Comparison of ENCODE assay signal across 11 cellular contexts in the genomic region with DNA sequence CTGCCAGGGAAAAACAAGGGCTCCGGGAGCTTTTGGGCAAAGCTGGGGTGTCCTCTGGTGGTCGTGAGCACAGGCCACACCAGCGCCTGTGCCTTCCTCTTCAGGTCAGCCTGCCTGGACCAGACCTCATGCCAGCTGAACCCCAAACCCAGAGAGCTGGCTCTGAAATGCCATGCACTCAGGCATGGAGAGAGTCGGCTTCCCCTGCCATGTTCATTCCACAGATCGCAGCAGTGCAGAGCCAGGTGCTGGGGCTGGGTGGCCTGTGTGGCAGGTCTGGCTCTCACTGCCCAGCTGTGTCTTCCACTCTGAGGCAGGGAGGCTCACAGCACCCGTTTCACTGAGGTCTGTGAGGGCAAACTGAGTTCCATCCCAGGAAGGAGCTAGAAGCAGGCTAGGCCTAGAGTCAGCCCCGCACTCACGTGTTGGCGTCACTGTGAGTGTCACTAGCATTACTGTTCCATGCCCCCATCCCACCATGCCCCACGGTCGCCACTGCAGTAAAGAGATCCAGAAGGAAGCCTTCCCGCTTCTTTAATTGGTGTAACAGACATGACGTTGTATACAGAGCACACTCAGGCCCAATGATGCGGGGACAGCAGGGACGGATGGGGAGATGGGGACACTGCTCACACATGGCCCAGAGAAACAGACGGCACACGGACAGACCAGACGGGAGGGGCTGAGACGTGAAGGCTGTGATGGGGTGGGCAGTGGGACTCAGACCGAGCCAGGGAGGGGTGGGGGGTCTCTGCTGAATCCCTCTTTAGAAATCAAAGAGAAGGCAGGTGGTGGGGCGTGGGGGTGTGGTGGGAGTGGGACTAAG. TPM values are rescaled to one million over a fixed set of nuclear protein-coding genes. Genes with fewer than 3 reads are reported as not detected.
DNase-seq lines count a peak whose midpoint lies in the region; ATAC-seq and TF ChIP-seq lines count a peak whose summit lies in the region.
"Had no signal": no experiment of that assay in that cellular context is flagged by ENCODE, and none has a peak within 500 bp of the region (broad histone marks: within the 10 kb centered on the region; RNA-seq: fewer than 3 reads in every experiment).

No MANE protein-coding gene starts in this region.

- intact Hi-C loops in CD8-positive, alpha-beta T cell (cut with DNase I, micrococcal nuclease), result loop anchor here (5.0 kb wide), 2 partner anchors 59 to 169 kb away; a partner anchor contains a TSS
- intact Hi-C loops in OCI-LY7 (cut with micrococcal nuclease; ENCODE audit: unreplicated experiment), result loop anchor here (5.0 kb wide), 1 partner anchor 74 kb away; no protein-coding TSS in a partner anchor
- intact Hi-C loops in ovary (cut with DNase I), result loop anchor here in 3 of 4 donors (5.0 kb wide), 2 partner anchors 169 to 254 kb away; a partner anchor contains a TSS
- intact Hi-C loops in left colon (cut with DNase I, micrococcal nuclease), result loop anchor here in 1 of 2 donors (10.0 kb wide), 1 partner anchor 252 kb away; a partner anchor contains a TSS

- peak overlapping the region; percentile 29 for H3K4me3 Mint-ChIP-seq in CD8-positive, alpha-beta T cell
- peak overlapping the region; percentile 91 for H3K4me3 Mint-ChIP-seq in effector memory CD8-positive, alpha-beta T cell

- H3K4me1 ChIP-seq in CD8-positive, alpha-beta T cell (ENCODE audit: insufficient read depth, low read length), result peaks cover 43% of the 10 kb centered on the region
- H3K4me1 ChIP-seq in OCI-LY7 (ENCODE audit: insufficient read depth, low read length, poor library complexity, severe bottlenecking), result peaks cover 47% of the 10 kb centered on the region
- H3K4me1 ChIP-seq in ovary (ENCODE audit: insufficient read depth), result peaks cover 31% of the 10 kb centered on the region

- TF ChIP-seq POLR2A in ovary (IDR thresholded peaks at IDR 0.05), result no peak

- H3K4me1 Mint-ChIP-seq in CD8-positive, alpha-beta T cell (ENCODE audit: low read depth), result peaks cover 42% of the 10 kb centered on the region
- H3K4me1 Mint-ChIP-seq in effector memory CD8-positive, alpha-beta T cell (ENCODE audit: low read depth in 2 of 2), result peaks cover 26 to 27% of the 10 kb centered on the region in 2 donors

- H3K79me2 ChIP-seq in OCI-LY7 (ENCODE audit: insufficient read depth, low read depth, low read length), result peaks cover 17% of the 10 kb centered on the region; the same call in 1 of the 2 replicates

- H2AFZ ChIP-seq in OCI-LY7 (ENCODE audit: low read length), result no peak overlapping the region

- POLR2A ChIA-PET in CD8-positive, alpha-beta T cell (lab: Charles Lee), result interaction anchor here (0.6 to 3.9 kb wide), 5 partner anchors 8 to 250 kb away, joined by 3 to 20 read pairs (median 3); a partner anchor contains a TSS
- POLR2A ChIA-PET in OCI-LY7 (lab: Charles Lee), result interaction anchor here (0.6 kb wide), 1 partner anchor 755 kb away, joined by 3 read pairs; no protein-coding TSS in a partner anchor

- no peak for DNase-seq in CD8-positive, alpha-beta T cell
- DNase-seq in OCI-LY7 (ENCODE audit: low spot score) (no peak), ovary (peak in 2 of 5 donors; percentile 31 to 41), SHP77 treated with DMSO at 0.1 percent for 48 hours (lab: John Stamatoyannopoulos, UW) (no peak), left colon (no peak), pons (ENCODE audit: low spot score) (no peak)
- DNase-seq in effector memory CD8-positive, alpha-beta T cell, result no peak
- DNase-seq: NCI-H2227 treated with DMSO at 0.1 percent for 48 hours had no signal

- no peaks in the 10 kb centered on the region for H3K9me3 ChIP-seq in CD8-positive, alpha-beta T cell (ENCODE audit: low read length)
- H3K9me3 ChIP-seq in OCI-LY7 (ENCODE audit: low read length) (no peaks in the 10 kb centered on the region), ovary (no peaks in the 10 kb centered on the region)

- peak overlapping the region; percentile 85; the same call in 1 of the 2 replicates for H3K4me2 ChIP-seq in OCI-LY7 (ENCODE audit: low read length)

- H3K9me2 ChIP-seq in OCI-LY7 (ENCODE audit: insufficient read depth, low read length), result no peaks in the 10 kb centered on the region

- WGBS in ovary, 3 donors, result 56 to 68% (median 61%) methylated on average over 21 of the region's 21 CpGs

- TF ChIP-seq CTCF in CD8-positive, alpha-beta T cell (IDR thresholded peaks at IDR 0.05), result no peak
- TF ChIP-seq CTCF in OCI-LY7 (conservative IDR thresholded peaks at IDR 0.05; ENCODE audit: low read length), result no peak
- TF ChIP-seq CTCF in ovary (IDR thresholded peaks at IDR 0.05), result no peak

- H3K36me3 Mint-ChIP-seq in CD8-positive, alpha-beta T cell, result peaks cover 37% of the 10 kb centered on the region
- peaks cover 28% of the 10 kb centered on the region for H3K36me3 Mint-ChIP-seq in effector memory CD8-positive, alpha-beta T cell (ENCODE audit: insufficient read depth)

- H3K27ac ChIP-seq in CD8-positive, alpha-beta T cell (ENCODE audit: low read depth, low read length), result peak overlapping the region; percentile 69
- no peak overlapping the region for H3K27ac ChIP-seq in OCI-LY7 (ENCODE audit: low read depth, low read length, poor library complexity, severe bottlenecking)
- peak overlapping the region; percentile 61 to 88 for H3K27ac ChIP-seq in ovary
- H3K27ac ChIP-seq: epithelial cell of prostate had no signal

- H3K27ac Mint-ChIP-seq in CD8-positive, alpha-beta T cell, result peak overlapping the region; percentile 84
- H3K27ac Mint-ChIP-seq in effector memory CD8-positive, alpha-beta T cell, result peak overlapping the region; percentile 33 to 78

- no peaks in the 10 kb centered on the region for H3K27me3 ChIP-seq in CD8-positive, alpha-beta T cell (ENCODE audit: insufficient read depth, low read length)
- H3K27me3 ChIP-seq in ovary, result no peaks in the 10 kb centered on the region

- BruUV-seq in OCI-LY7 (replicated peaks; lab: Mats Ljungman, UMichigan), result no TSS peak

- no peak for ATAC-seq in CD8-positive, alpha-beta T cell
- no peak for ATAC-seq in effector memory CD8-positive, alpha-beta T cell (replicated peaks)
- ATAC-seq in left colon (no peak), HG03280 (IDR thresholded peaks at IDR 0.05; ENCODE audit: unreplicated experiment) (no peak)
- ATAC-seq: left lobe of liver had no signal

- no peak for TF ChIP-seq EP300 in ovary (IDR thresholded peaks at IDR 0.05)

- CTCF ChIA-PET in CD8-positive, alpha-beta T cell (lab: Charles Lee), result interaction anchor here (1.2 kb wide), 1 partner anchor 255 kb away, joined by 4 read pairs; no protein-coding TSS in a partner anchor
- CTCF ChIA-PET in OCI-LY7 (lab: Charles Lee; ENCODE audit: unreplicated experiment), result interaction anchor here (0.6 kb wide), 1 partner anchor 1017 kb away, joined by 3 read pairs; no protein-coding TSS in a partner anchor

- peaks cover 12% of the 10 kb centered on the region for H3K36me3 ChIP-seq in CD8-positive, alpha-beta T cell (ENCODE audit: insufficient read depth, low read length)
- H3K36me3 ChIP-seq in OCI-LY7 (ENCODE audit: insufficient read depth, low read length) (peaks cover 42% of the 10 kb centered on the region), ovary (no peaks in the 10 kb centered on the region)

- H3K27me3 Mint-ChIP-seq in CD8-positive, alpha-beta T cell (ENCODE audit: low read depth), result no peaks in the 10 kb centered on the region
- H3K27me3 Mint-ChIP-seq in effector memory CD8-positive, alpha-beta T cell, result no peaks in the 10 kb centered on the region

- peak overlapping the region; percentile 82 for H3K4me3 ChIP-seq in CD8-positive, alpha-beta T cell (ENCODE audit: low read depth, low read length)
- peak overlapping the region; percentile 95 for H3K4me3 ChIP-seq in OCI-LY7 (ENCODE audit: low read depth, low read length, poor library complexity, severe bottlenecking)
- no peak overlapping the region for H3K4me3 ChIP-seq in ovary

- H3K9me3 Mint-ChIP-seq in CD8-positive, alpha-beta T cell, result no peaks in the 10 kb centered on the region
- H3K9me3 Mint-ChIP-seq in effector memory CD8-positive, alpha-beta T cell, result no peaks in the 10 kb centered on the region

- no peaks in the 10 kb centered on the region for H4K20me1 ChIP-seq in OCI-LY7 (ENCODE audit: insufficient read depth, low read length)

RNA-seq across cellular contexts. Expression of a gene that starts 2.7 kb away (rescaled TPM):
- total RNA-seq in CD8-positive, alpha-beta T cell, result 100 to 1,000 TPM; 130 to 131 TPM
- total RNA-seq in OCI-LY7 (2014; rRNA removed; shearing (Covaris generic)), result 263 and 329 TPM in 2 replicates
- total RNA-seq in OCI-LY7 (2022) (213 and 228 TPM in 2 replicates), ovary (100 to 1,000 TPM; 158 to 216 (median 192) TPM), left colon (100 to 1,000 TPM; 136 to 158 TPM)
- 100 to 1,000 TPM in 1 of 2 donors, 10 to 100 TPM in 1; 65.4 to 313 TPM for polyA plus RNA-seq in ovary

RNA-seq across cellular contexts. Expression of a gene that starts 8.1 kb away (rescaled TPM):
- 10 to 100 TPM in 1 of 2 experiments, 1 to 10 TPM in 1; 9.4 to 10.5 TPM for total RNA-seq in CD8-positive, alpha-beta T cell
- 13.1 and 17.8 TPM in 2 replicates for total RNA-seq in OCI-LY7 (2014; rRNA removed; shearing (Covaris generic))
- total RNA-seq in OCI-LY7 (2022) (25.0 and 25.8 TPM in 2 replicates), ovary (10 to 100 TPM; 10.6 to 17.6 (median 16.8) TPM), left colon (10 to 100 TPM; 22.2 to 22.4 TPM)
- 10 to 100 TPM in 1 of 2 donors, 1 to 10 TPM in 1; 1.4 to 17.1 TPM for polyA plus RNA-seq in ovary

RNA-seq across cellular contexts. Expression of a gene that starts 16.9 kb away (rescaled TPM):
- 1 to 10 TPM; 3.5 to 3.6 TPM for total RNA-seq in CD8-positive, alpha-beta T cell
- 4.0 and 7.0 TPM in 2 replicates for total RNA-seq in OCI-LY7 (2014; rRNA removed; shearing (Covaris generic))
- 6.8 and 7.9 TPM in 2 replicates for total RNA-seq in OCI-LY7 (2022)
- total RNA-seq in ovary, result 10 to 100 TPM in 2 of 7 donors, 1 to 10 TPM in 5; 4.1 to 14.3 (median 6.9) TPM
- polyA plus RNA-seq in ovary, result 1 to 10 TPM; 1.7 to 3.4 TPM
- total RNA-seq in left colon, result 1 to 10 TPM; 4.6 to 4.9 TPM
